In genomic region chr19:34649886-34650543, GRCh38 we compare ENCODE assay signal across 22 cellular contexts. TPM values are rescaled to one million over a fixed set of nuclear protein-coding genes. Genes with fewer than 3 reads are reported as not detected.
"Had no signal": no experiment of that assay in that cellular context is flagged by ENCODE, and none has a peak within 500 bp of the region (broad histone marks: within the 10 kb centered on the region; RNA-seq: fewer than 3 reads in every experiment).

No MANE protein-coding gene starts in this region.

- DNase-seq: activated CD4-positive, alpha-beta T cell treated with anti-CD3 and anti-CD28 coated beads, Interleukin-2, amount 50 U/mL, for 1 hour; activated CD4-positive, CD25-positive, alpha-beta regulatory T cell; activated CD8-positive, alpha-beta memory T cell treated with anti-CD3 and anti-CD28 coated beads, Interleukin-2, amount 50 U/mL, for 48 hours; activated CD8-positive, alpha-beta T cell treated with anti-CD3 and anti-CD28 coated beads for 36 hours; activated naive CD4-positive, alpha-beta T cell treated with anti-CD3 and anti-CD28 coated beads, Interleukin-2, amount 50 U/mL, for 16 hours; activated naive CD8-positive, alpha-beta T cell treated with anti-CD3 and anti-CD28 coated beads, Interleukin-2, amount 10 ng/mL, durations not matched to agents 7 days and 5 days; activated T-cell treated with anti-CD3 and anti-CD28 coated beads, Interleukin-2, amount 50 U/mL, for 1 hour; adrenal gland; anterior cingulate cortex; cerebellar nuclear complex; Kasumi-1; KBM-7; NCI-H1048; NCI-H1417; NCI-H1694; NCI-H2029 treated with DMSO at 0.1 percent for 48 hours; NCI-H446; NCI-H524; Right ventricle myocardium superior; SJCRH30; SK-N-SH; T-helper 1 cell had no signal

- H3K4me3 Mint-ChIP-seq: activated CD8-positive, alpha-beta T cell treated with anti-CD3 and anti-CD28 coated beads for 36 hours; activated naive CD8-positive, alpha-beta T cell treated with anti-CD3 and anti-CD28 coated beads, Interleukin-2, amount 10 ng/mL, durations not matched to agents 7 days and 5 days had no signal

- H3K27ac Mint-ChIP-seq: activated CD8-positive, alpha-beta T cell treated with anti-CD3 and anti-CD28 coated beads for 36 hours; activated naive CD8-positive, alpha-beta T cell treated with anti-CD3 and anti-CD28 coated beads, Interleukin-2, amount 10 ng/mL, durations not matched to agents 7 days and 5 days had no signal

- ATAC-seq: activated CD8-positive, alpha-beta T cell treated with anti-CD3 and anti-CD28 coated beads for 36 hours had no signal

- H3K4me1 Mint-ChIP-seq: activated naive CD8-positive, alpha-beta T cell treated with anti-CD3 and anti-CD28 coated beads, Interleukin-2, amount 10 ng/mL, durations not matched to agents 7 days and 5 days had no signal

- H3K36me3 Mint-ChIP-seq: activated naive CD8-positive, alpha-beta T cell treated with anti-CD3 and anti-CD28 coated beads, Interleukin-2, amount 10 ng/mL, durations not matched to agents 7 days and 5 days had no signal

RNA-seq across cellular contexts. Expression of gene SCGB2B2, which starts 26.9 kb away (rescaled TPM):
- total RNA-seq: SJCRH30 had no signal
